Comparison of ENCODE assay signal across 1 cellular context in genomic region chr7:6589829-6590644, GRCh38.
A peak's percentile ranks its signal among the peaks of the same experiment; 100 is the strongest.
TF ChIP-seq lines count a peak whose summit lies in the region.

TSS of gene INTS15 (plus strand) at chr7:6590021. CDS start at chr7:6590284, 263 bp downstream.

TF ChIP-seq in HepG2, 621 proteins besides CTCF, POLR2A, EP300 and RAD21 (continued from another document and continues in another):
- TF ChIP-seq GMEB1 (CRISPR knock-in tag; IDR thresholded peaks at IDR 0.05; ENCODE audit: borderline replicate concordance) (no peak), TP53 (CRISPR knock-in tag; conservative IDR thresholded peaks at IDR 0.05) (no peak; the same call in 1 of the 2 replicates), YY1 (IDR thresholded peaks at IDR 0.05; ENCODE audit: insufficient read depth, insufficient replicate concordance, low read depth, low read length) (peak; percentile 86), RARG (CRISPR knock-in tag; IDR thresholded peaks at IDR 0.05; ENCODE audit: low read depth) (no peak), ZNF10 (CRISPR knock-in tag; IDR thresholded peaks at IDR 0.05; ENCODE audit: borderline replicate concordance, low read depth) (no peak), ZNF792 (CRISPR knock-in tag; IDR thresholded peaks at IDR 0.05) (no peak), ELF1 (CRISPR knock-in tag; IDR thresholded peaks at IDR 0.05) (no peak), ZNF234 (CRISPR knock-in tag; conservative IDR thresholded peaks at IDR 0.05) (no peak), ZNF260 (CRISPR knock-in tag; IDR thresholded peaks at IDR 0.05; ENCODE audit: borderline replicate concordance, low read depth) (no peak), GABPA (IDR thresholded peaks at IDR 0.05; ENCODE audit: low read depth, low read length) (peak; percentile 57), GABPA (CRISPR knock-in tag; IDR thresholded peaks at IDR 0.05; ENCODE audit: low read depth) (no peak), MTA1 (CRISPR knock-in tag; IDR thresholded peaks at IDR 0.05; ENCODE audit: borderline replicate concordance) (0 out of 2 replicates have a peak, but pooled peaks have one; percentile 14), ZNF543 (CRISPR knock-in tag; IDR thresholded peaks at IDR 0.05) (peak; percentile 20; the same call in 1 of the 2 replicates), RBAK (CRISPR knock-in tag; IDR thresholded peaks at IDR 0.05) (no peak), GRHL1 (CRISPR knock-in tag; conservative IDR thresholded peaks at IDR 0.05) (no peak), NCOA1 (CRISPR knock-in tag; IDR thresholded peaks at IDR 0.05) (no peak), ZNF788 (CRISPR knock-in tag; IDR thresholded peaks at IDR 0.05; ENCODE audit: borderline replicate concordance) (no peak), PHF8 (CRISPR knock-in tag; IDR thresholded peaks at IDR 0.05) (peak; percentile 81), SP140L (CRISPR knock-in tag; IDR thresholded peaks at IDR 0.05; ENCODE audit: borderline replicate concordance) (no peak), ZNF775 (CRISPR knock-in tag; IDR thresholded peaks at IDR 0.05; ENCODE audit: borderline replicate concordance) (no peak), ARID2 (CRISPR knock-in tag; IDR thresholded peaks at IDR 0.05; ENCODE audit: borderline replicate concordance) (no peak), CREM (IDR thresholded peaks at IDR 0.05) (no peak), CREM (CRISPR knock-in tag; IDR thresholded peaks at IDR 0.05) (no peak), GTF2F1 (IDR thresholded peaks at IDR 0.05; ENCODE audit: low read length) (no peak), ARID5B (CRISPR knock-in tag; IDR thresholded peaks at IDR 0.05) (peak; percentile 15; the same call in 1 of the 2 replicates), ZSCAN9 (CRISPR knock-in tag; IDR thresholded peaks at IDR 0.05; ENCODE audit: borderline replicate concordance) (no peak), ZNF7 (CRISPR knock-in tag; IDR thresholded peaks at IDR 0.05) (no peak), MXD1 (CRISPR knock-in tag; IDR thresholded peaks at IDR 0.05) (peak; percentile 35), SIN3A (IDR thresholded peaks at IDR 0.05; ENCODE audit: borderline replicate concordance, low read depth, low read length) (peak; percentile 39; the same call in 1 of the 2 replicates), REST (IDR thresholded peaks at IDR 0.05; ENCODE audit: borderline replicate concordance in 1 of 2, low read depth in 1 of 2, low read length in 2 of 2) (no peak), E2F5 (CRISPR knock-in tag; conservative IDR thresholded peaks at IDR 0.05) (no peak), TARDBP (CRISPR knock-in tag; IDR thresholded peaks at IDR 0.05) (peak; percentile 51; the same call in 1 of the 2 replicates), HHEX (CRISPR knock-in tag; IDR thresholded peaks at IDR 0.05) (no peak), ZNF530 (CRISPR knock-in tag; IDR thresholded peaks at IDR 0.05; ENCODE audit: low read depth) (no peak), SP5 (CRISPR knock-in tag; IDR thresholded peaks at IDR 0.05; ENCODE audit: borderline replicate concordance, low read depth) (0 out of 2 replicates have a peak, but pooled peaks have one; percentile 37), NR2C2 (CRISPR knock-in tag; IDR thresholded peaks at IDR 0.05; ENCODE audit: borderline replicate concordance) (no peak), SMAD9 (CRISPR knock-in tag; IDR thresholded peaks at IDR 0.05) (no peak), ZNF501 (CRISPR knock-in tag; IDR thresholded peaks at IDR 0.05) (no peak; the same call in 1 of the 2 replicates), ZNF615 (CRISPR knock-in tag; IDR thresholded peaks at IDR 0.05; ENCODE audit: borderline replicate concordance) (no peak), ATF5 (CRISPR knock-in tag; IDR thresholded peaks at IDR 0.05; ENCODE audit: low read depth) (no peak), ZBTB2 (CRISPR knock-in tag; IDR thresholded peaks at IDR 0.05; ENCODE audit: low read depth) (peak; percentile 78), E2F1 (CRISPR knock-in tag; IDR thresholded peaks at IDR 0.05) (no peak), ZNF333 (CRISPR knock-in tag; IDR thresholded peaks at IDR 0.05; ENCODE audit: borderline replicate concordance) (0 out of 2 replicates have a peak, but pooled peaks have one; percentile 76), SNRNP70 (IDR thresholded peaks at IDR 0.05; ENCODE audit: low read depth, low read length) (no peak), NFIC (IDR thresholded peaks at IDR 0.05; ENCODE audit: low read length) (no peak), ISX (CRISPR knock-in tag; conservative IDR thresholded peaks at IDR 0.05) (no peak), JUN (CRISPR knock-in tag; IDR thresholded peaks at IDR 0.05) (no peak), ZSCAN25 (CRISPR knock-in tag; IDR thresholded peaks at IDR 0.05) (no peak), ZBTB25 (CRISPR knock-in tag; IDR thresholded peaks at IDR 0.05) (no peak), RCOR2 (CRISPR knock-in tag; IDR thresholded peaks at IDR 0.05) (no peak), CHCHD3 (CRISPR knock-in tag; IDR thresholded peaks at IDR 0.05) (no peak)
